ENCODE assay signal across 2 cellular contexts in the genomic region with DNA sequence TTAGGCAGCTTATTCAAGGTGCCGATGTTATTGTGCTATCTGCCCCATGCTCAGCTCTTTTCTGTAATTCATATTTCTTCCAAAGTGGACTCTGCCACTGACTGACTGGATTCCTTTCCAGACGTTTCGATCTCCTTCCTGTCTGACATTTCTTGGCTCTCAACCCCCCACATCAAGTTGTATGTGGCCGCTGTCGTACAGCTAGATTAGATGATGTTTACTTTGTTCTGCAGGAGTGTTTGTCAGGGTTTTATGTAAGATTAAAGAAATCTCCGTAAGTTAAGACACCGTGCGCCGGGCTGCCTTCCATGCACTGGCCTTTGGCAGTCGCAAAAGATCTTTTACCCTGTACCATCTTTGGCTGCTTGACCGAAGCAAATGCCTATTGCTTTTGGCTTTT.
TF ChIP-seq lines count a peak whose summit lies in the region.

No MANE protein-coding gene starts in this region.

TF ChIP-seq in A549, 52 proteins besides CTCF, POLR2A, EP300 and RAD21:
- TF ChIP-seq, protein P1, sequence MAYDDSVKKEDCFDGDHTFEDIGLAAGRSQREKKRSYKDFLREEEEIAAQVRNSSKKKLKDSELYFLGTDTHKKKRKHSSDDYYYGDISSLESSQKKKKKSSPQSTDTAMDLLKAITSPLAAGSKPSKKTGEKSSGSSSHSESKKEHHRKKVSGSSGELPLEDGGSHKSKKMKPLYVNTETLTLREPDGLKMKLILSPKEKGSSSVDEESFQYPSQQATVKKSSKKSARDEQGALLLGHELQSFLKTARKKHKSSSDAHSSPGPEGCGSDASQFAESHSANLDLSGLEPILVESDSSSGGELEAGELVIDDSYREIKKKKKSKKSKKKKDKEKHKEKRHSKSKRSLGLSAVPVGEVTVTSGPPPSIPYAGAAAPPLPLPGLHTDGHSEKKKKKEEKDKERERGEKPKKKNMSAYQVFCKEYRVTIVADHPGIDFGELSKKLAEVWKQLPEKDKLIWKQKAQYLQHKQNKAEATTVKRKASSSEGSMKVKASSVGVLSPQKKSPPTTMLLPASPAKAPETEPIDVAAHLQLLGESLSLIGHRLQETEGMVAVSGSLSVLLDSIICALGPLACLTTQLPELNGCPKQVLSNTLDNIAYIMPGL (CRISPR knock-in tag; IDR thresholded peaks at IDR 0.05; ENCODE audit: borderline replicate concordance) = no peak
- TF ChIP-seq ZSCAN20 (CRISPR knock-in tag; IDR thresholded peaks at IDR 0.05) = no peak
- no peak for TF ChIP-seq FOSL2 (IDR thresholded peaks at IDR 0.05)
- TF ChIP-seq FOSL2 (CRISPR knock-in tag; IDR thresholded peaks at IDR 0.05) = no peak
- TF ChIP-seq, protein P2, sequence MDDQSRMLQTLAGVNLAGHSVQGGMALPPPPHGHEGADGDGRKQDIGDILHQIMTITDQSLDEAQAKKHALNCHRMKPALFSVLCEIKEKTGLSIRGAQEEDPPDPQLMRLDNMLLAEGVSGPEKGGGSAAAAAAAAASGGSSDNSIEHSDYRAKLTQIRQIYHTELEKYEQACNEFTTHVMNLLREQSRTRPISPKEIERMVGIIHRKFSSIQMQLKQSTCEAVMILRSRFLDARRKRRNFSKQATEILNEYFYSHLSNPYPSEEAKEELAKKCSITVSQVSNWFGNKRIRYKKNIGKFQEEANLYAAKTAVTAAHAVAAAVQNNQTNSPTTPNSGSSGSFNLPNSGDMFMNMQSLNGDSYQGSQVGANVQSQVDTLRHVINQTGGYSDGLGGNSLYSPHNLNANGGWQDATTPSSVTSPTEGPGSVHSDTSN (IDR thresholded peaks at IDR 0.05) = no peak
- TF ChIP-seq TP53 (CRISPR knock-in tag; IDR thresholded peaks at IDR 0.05) = no peak
- TF ChIP-seq, protein P3, sequence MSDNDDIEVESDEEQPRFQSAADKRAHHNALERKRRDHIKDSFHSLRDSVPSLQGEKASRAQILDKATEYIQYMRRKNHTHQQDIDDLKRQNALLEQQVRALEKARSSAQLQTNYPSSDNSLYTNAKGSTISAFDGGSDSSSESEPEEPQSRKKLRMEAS (IDR thresholded peaks at IDR 0.05) = no peak
- TF ChIP-seq KDM5A (IDR thresholded peaks at IDR 0.05) = no peak
- TF ChIP-seq NFE2L2 (conservative IDR thresholded peaks at IDR 0.05; ENCODE audit: low read length) = no peak
- TF ChIP-seq RARB (CRISPR knock-in tag; IDR thresholded peaks at IDR 0.05) = no peak
- TF ChIP-seq ZNF302 (CRISPR knock-in tag; IDR thresholded peaks at IDR 0.05) = no peak
- TF ChIP-seq, protein P4, sequence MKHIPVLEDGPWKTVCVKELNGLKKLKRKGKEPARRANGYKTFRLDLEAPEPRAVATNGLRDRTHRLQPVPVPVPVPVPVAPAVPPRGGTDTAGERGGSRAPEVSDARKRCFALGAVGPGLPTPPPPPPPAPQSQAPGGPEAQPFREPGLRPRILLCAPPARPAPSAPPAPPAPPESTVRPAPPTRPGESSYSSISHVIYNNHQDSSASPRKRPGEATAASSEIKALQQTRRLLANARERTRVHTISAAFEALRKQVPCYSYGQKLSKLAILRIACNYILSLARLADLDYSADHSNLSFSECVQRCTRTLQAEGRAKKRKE (CRISPR knock-in tag; IDR thresholded peaks at IDR 0.05; ENCODE audit: low read depth) = no peak
- no peak for TF ChIP-seq JUNB (IDR thresholded peaks at IDR 0.05)
- TF ChIP-seq HOXB5 (CRISPR knock-in tag; IDR thresholded peaks at IDR 0.05) = no peak
- TF ChIP-seq PHF8 (IDR thresholded peaks at IDR 0.05; ENCODE audit: borderline replicate concordance, low read depth) = no peak
- TF ChIP-seq BHLHE40 (IDR thresholded peaks at IDR 0.05; ENCODE audit: low read depth, low read length) = no peak
- TF ChIP-seq, protein P5, sequence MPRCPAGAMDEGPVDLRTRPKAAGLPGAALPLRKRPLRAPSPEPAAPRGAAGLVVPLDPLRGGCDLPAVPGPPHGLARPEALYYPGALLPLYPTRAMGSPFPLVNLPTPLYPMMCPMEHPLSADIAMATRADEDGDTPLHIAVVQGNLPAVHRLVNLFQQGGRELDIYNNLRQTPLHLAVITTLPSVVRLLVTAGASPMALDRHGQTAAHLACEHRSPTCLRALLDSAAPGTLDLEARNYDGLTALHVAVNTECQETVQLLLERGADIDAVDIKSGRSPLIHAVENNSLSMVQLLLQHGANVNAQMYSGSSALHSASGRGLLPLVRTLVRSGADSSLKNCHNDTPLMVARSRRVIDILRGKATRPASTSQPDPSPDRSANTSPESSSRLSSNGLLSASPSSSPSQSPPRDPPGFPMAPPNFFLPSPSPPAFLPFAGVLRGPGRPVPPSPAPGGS (IDR thresholded peaks at IDR 0.05) = no peak
- TF ChIP-seq JUN (IDR thresholded peaks at IDR 0.05) = no peak
TF ChIP-seq in A549: peak in this region for 0.

TF ChIP-seq in GM23338, 12 proteins besides CTCF, POLR2A, EP300 and RAD21:
- TF ChIP-seq, protein P6, sequence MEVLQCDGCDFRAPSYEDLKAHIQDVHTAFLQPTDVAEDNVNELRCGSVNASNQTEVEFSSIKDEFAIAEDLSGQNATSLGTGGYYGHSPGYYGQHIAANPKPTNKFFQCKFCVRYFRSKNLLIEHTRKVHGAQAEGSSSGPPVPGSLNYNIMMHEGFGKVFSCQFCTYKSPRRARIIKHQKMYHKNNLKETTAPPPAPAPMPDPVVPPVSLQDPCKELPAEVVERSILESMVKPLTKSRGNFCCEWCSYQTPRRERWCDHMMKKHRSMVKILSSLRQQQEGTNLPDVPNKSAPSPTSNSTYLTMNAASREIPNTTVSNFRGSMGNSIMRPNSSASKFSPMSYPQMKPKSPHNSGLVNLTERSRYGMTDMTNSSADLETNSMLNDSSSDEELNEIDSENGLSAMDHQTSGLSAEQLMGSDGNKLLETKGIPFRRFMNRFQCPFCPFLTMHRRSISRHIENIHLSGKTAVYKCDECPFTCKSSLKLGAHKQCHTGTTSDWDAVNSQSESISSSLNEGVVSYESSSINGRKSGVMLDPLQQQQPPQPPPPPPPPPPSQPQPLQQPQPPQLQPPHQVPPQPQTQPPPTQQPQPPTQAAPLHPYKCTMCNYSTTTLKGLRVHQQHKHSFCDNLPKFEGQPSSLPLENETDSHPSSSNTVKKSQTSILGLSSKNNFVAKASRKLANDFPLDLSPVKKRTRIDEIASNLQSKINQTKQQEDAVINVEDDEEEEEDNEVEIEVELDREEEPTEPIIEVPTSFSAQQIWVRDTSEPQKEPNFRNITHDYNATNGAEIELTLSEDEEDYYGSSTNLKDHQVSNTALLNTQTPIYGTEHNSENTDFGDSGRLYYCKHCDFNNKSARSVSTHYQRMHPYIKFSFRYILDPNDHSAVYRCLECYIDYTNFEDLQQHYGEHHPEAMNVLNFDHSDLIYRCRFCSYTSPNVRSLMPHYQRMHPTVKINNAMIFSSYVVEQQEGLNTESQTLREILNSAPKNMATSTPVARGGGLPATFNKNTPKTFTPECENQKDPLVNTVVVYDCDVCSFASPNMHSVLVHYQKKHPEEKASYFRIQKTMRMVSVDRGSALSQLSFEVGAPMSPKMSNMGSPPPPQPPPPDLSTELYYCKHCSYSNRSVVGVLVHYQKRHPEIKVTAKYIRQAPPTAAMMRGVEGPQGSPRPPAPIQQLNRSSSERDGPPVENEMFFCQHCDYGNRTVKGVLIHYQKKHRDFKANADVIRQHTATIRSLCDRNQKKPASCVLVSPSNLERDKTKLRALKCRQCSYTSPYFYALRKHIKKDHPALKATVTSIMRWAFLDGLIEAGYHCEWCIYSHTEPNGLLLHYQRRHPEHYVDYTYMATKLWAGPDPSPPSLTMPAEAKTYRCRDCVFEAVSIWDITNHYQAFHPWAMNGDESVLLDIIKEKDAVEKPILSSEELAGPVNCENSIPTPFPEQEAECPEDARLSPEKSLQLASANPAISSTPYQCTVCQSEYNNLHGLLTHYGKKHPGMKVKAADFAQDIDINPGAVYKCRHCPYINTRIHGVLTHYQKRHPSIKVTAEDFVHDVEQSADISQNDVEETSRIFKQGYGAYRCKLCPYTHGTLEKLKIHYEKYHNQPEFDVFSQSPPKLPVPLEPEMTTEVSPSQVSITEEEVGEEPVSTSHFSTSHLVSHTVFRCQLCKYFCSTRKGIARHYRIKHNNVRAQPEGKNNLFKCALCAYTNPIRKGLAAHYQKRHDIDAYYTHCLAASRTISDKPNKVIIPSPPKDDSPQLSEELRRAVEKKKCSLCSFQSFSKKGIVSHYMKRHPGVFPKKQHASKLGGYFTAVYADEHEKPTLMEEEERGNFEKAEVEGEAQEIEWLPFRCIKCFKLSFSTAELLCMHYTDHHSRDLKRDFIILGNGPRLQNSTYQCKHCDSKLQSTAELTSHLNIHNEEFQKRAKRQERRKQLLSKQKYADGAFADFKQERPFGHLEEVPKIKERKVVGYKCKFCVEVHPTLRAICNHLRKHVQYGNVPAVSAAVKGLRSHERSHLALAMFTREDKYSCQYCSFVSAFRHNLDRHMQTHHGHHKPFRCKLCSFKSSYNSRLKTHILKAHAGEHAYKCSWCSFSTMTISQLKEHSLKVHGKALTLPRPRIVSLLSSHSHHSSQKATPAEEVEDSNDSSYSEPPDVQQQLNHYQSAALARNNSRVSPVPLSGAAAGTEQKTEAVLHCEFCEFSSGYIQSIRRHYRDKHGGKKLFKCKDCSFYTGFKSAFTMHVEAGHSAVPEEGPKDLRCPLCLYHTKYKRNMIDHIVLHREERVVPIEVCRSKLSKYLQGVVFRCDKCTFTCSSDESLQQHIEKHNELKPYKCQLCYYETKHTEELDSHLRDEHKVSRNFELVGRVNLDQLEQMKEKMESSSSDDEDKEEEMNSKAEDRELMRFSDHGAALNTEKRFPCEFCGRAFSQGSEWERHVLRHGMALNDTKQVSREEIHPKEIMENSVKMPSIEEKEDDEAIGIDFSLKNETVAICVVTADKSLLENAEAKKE (CRISPR knock-in tag; IDR thresholded peaks at IDR 0.05) = no peak
- TF ChIP-seq ZNF114 (CRISPR knock-in tag; IDR thresholded peaks at IDR 0.05) (no peak), JUNB (IDR thresholded peaks at IDR 0.05; ENCODE audit: unreplicated experiment) (no peak), EZH2 (IDR thresholded peaks at IDR 0.05; ENCODE audit: low read depth, unreplicated experiment) (no peak), ZNF331 (CRISPR knock-in tag; IDR thresholded peaks at IDR 0.05; ENCODE audit: low read depth) (no peak), CREB1 (CRISPR knock-in tag; IDR thresholded peaks at IDR 0.05; ENCODE audit: low read depth) (no peak), POLR2AphosphoS5 (IDR thresholded peaks at IDR 0.05; ENCODE audit: low read depth) (no peak), EZH2phosphoT487 (IDR thresholded peaks at IDR 0.05; ENCODE audit: unreplicated experiment) (no peak), NANOG (IDR thresholded peaks at IDR 0.05; ENCODE audit: borderline replicate concordance) (no peak), STAT1 (IDR thresholded peaks at IDR 0.05; ENCODE audit: unreplicated experiment) (no peak)
- TF ChIP-seq, protein P7, sequence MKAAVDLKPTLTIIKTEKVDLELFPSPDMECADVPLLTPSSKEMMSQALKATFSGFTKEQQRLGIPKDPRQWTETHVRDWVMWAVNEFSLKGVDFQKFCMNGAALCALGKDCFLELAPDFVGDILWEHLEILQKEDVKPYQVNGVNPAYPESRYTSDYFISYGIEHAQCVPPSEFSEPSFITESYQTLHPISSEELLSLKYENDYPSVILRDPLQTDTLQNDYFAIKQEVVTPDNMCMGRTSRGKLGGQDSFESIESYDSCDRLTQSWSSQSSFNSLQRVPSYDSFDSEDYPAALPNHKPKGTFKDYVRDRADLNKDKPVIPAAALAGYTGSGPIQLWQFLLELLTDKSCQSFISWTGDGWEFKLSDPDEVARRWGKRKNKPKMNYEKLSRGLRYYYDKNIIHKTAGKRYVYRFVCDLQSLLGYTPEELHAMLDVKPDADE (IDR thresholded peaks at IDR 0.05) = no peak
- TF ChIP-seq, protein P8, sequence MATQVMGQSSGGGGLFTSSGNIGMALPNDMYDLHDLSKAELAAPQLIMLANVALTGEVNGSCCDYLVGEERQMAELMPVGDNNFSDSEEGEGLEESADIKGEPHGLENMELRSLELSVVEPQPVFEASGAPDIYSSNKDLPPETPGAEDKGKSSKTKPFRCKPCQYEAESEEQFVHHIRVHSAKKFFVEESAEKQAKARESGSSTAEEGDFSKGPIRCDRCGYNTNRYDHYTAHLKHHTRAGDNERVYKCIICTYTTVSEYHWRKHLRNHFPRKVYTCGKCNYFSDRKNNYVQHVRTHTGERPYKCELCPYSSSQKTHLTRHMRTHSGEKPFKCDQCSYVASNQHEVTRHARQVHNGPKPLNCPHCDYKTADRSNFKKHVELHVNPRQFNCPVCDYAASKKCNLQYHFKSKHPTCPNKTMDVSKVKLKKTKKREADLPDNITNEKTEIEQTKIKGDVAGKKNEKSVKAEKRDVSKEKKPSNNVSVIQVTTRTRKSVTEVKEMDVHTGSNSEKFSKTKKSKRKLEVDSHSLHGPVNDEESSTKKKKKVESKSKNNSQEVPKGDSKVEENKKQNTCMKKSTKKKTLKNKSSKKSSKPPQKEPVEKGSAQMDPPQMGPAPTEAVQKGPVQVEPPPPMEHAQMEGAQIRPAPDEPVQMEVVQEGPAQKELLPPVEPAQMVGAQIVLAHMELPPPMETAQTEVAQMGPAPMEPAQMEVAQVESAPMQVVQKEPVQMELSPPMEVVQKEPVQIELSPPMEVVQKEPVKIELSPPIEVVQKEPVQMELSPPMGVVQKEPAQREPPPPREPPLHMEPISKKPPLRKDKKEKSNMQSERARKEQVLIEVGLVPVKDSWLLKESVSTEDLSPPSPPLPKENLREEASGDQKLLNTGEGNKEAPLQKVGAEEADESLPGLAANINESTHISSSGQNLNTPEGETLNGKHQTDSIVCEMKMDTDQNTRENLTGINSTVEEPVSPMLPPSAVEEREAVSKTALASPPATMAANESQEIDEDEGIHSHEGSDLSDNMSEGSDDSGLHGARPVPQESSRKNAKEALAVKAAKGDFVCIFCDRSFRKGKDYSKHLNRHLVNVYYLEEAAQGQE (IDR thresholded peaks at IDR 0.05; ENCODE audit: unreplicated experiment) = no peak
